ENCODE assay signal across 25 cellular contexts in genomic region chr18:24875761-24876160, GRCh38.
DNase-seq lines count a peak whose midpoint lies in the region; ATAC-seq, FAIRE-seq and TF ChIP-seq lines count a peak whose summit lies in the region.
"Had no signal": no experiment of that assay in that cellular context is flagged by ENCODE, and none has a peak within 500 bp of the region (broad histone marks: within the 10 kb centered on the region; RNA-seq: fewer than 3 reads in every experiment).

No MANE protein-coding gene starts in this region.

- H3K27me3 ChIP-seq in BLaER1 treated with 17β-estradiol and CSF1 and Interleukin-3, amounts not matched to agents 10 nM and 100 nM, result no peaks in the 10 kb centered on the region
- H3K27me3 ChIP-seq in Loucy (ENCODE audit: insufficient read depth, low read length, poor library complexity, severe bottlenecking) (no peaks in the 10 kb centered on the region), gastrocnemius medialis (no peaks in the 10 kb centered on the region), small intestine (ENCODE audit: control insufficient read depth in 2 of 2, insufficient read depth in 2 of 2, low read length in 2 of 2) (peaks cover 0 to 1% of the 10 kb centered on the region in 2 donors)
- H3K27me3 ChIP-seq: SJSA1 had no signal

- no peaks in the 10 kb centered on the region for H3K79me2 ChIP-seq in Loucy (ENCODE audit: insufficient read depth, low read length)

- 0 out of 2 replicates have a peak overlapping the region, but pooled peaks have one; percentile 32 for H2AFZ ChIP-seq in Loucy (ENCODE audit: low read length)

- in situ Hi-C loops in gastrocnemius medialis (cut with MboI; ENCODE audit: low sequenced_read_pairs in 4 of 4), result loop anchor here in 3 of 4 donors (5.0 to 25.0 kb wide), 4 partner anchors 787 to 1022 kb away; no protein-coding TSS in a partner anchor

- 19 to 47% (median 32%) methylated on average over 1 of the region's 1 CpG for WGBS in small intestine, 3 donors

- H3F3A ChIP-seq in Loucy (ENCODE audit: low read depth), result no peaks in the 10 kb centered on the region

- no peak for TF ChIP-seq POLR2A in gastrocnemius medialis (IDR thresholded peaks at IDR 0.05)

- H3K27ac ChIP-seq in BLaER1 treated with 17β-estradiol and CSF1 and Interleukin-3, amounts not matched to agents 10 nM and 100 nM, result no peak overlapping the region
- H3K27ac ChIP-seq in gastrocnemius medialis (no peak overlapping the region), small intestine (ENCODE audit: low read depth in 1 of 2, low read length in 1 of 2) (no peak overlapping the region)
- H3K27ac ChIP-seq: C4-2B, SJSA1 had no signal

- ATAC-seq in left colon (peak; percentile 11), gastrocnemius medialis (no peak), GM21529 (IDR thresholded peaks at IDR 0.05; ENCODE audit: unreplicated experiment) (no peak)
- ATAC-seq: Right ventricle myocardium inferior had no signal

- no peak overlapping the region for H3K4me3 ChIP-seq in BLaER1 treated with 17β-estradiol and CSF1 and Interleukin-3, amounts not matched to agents 10 nM and 100 nM
- H3K4me3 ChIP-seq in Loucy (ENCODE audit: low read length, poor library complexity, severe bottlenecking), result no peak overlapping the region
- no peak overlapping the region for H3K4me3 ChIP-seq in gastrocnemius medialis
- no peak overlapping the region for H3K4me3 ChIP-seq in small intestine (ENCODE audit: low read depth in 1 of 2, low read length in 2 of 2)
- H3K4me3 ChIP-seq: SJSA1 had no signal

- DNase-seq in left colon (no peak), gastrocnemius medialis (no peak), T-helper 9 cell (no peak), small intestine (no peak)
- DNase-seq: Calu3; CD8-positive, alpha-beta memory T cell; DMS153; GDM1; H9; Kasumi-1; MM.1S; NCI-H1092; NCI-H146; NCI-H2029 treated with DMSO at 0.1 percent for 48 hours; NCI-H345; NCI-H524; NCI-H774 had no signal

- no peaks in the 10 kb centered on the region for H3K9me2 ChIP-seq in Loucy (replicated peaks; ENCODE audit: low read depth, low read length)

- H3K4me1 ChIP-seq in BLaER1 treated with 17β-estradiol and CSF1 and Interleukin-3, amounts not matched to agents 10 nM and 100 nM, result peaks cover 0 to 12% (median 8%) of the 10 kb centered on the region in 10 experiments; a peak in 9 of 20 replicates
- peaks cover 5% of the 10 kb centered on the region for H3K4me1 ChIP-seq in Loucy (ENCODE audit: insufficient read depth, low read length, poor library complexity, severe bottlenecking)
- H3K4me1 ChIP-seq in gastrocnemius medialis, result no peaks in the 10 kb centered on the region
- H3K4me1 ChIP-seq in small intestine (ENCODE audit: control insufficient read depth in 2 of 2, insufficient read depth in 1 of 2, low read depth in 1 of 2, low read length in 1 of 2), result no peaks in the 10 kb centered on the region
- H3K4me1 ChIP-seq: SJSA1 had no signal

- H3K36me3 ChIP-seq in BLaER1 treated with 17β-estradiol and CSF1 and Interleukin-3, amounts not matched to agents 10 nM and 100 nM, result no peaks in the 10 kb centered on the region
- no peaks in the 10 kb centered on the region for H3K36me3 ChIP-seq in Loucy (ENCODE audit: insufficient read depth, low read length)
- no peaks in the 10 kb centered on the region for H3K36me3 ChIP-seq in gastrocnemius medialis
- H3K36me3 ChIP-seq in small intestine (ENCODE audit: control insufficient read depth in 2 of 2, insufficient read depth in 2 of 2, low read length in 2 of 2), result no peaks in the 10 kb centered on the region
- H3K36me3 ChIP-seq: SJSA1 had no signal

- intact Hi-C loops in left colon (cut with DNase I, micrococcal nuclease) (loop anchor here in 1 of 2 donors (5.0 kb wide), 1 partner anchor 957 kb away; no protein-coding TSS in a partner anchor), gastrocnemius medialis (cut with DNase I; ENCODE audit: low total_unique reads) (loop anchor here (10.0 kb wide), 2 partner anchors 189 to 479 kb away; partner anchors contain the start of gene ZNF521)

- H3K4me2 ChIP-seq in BLaER1 treated with 17β-estradiol and CSF1 and Interleukin-3, amounts not matched to agents 10 nM and 100 nM, result peak overlapping the region in 7 of 11 experiments; percentile 2 to 26 (median 13); a peak in 6 of 22 replicates
- no peak overlapping the region for H3K4me2 ChIP-seq in Loucy (ENCODE audit: low read depth, low read length, poor library complexity, severe bottlenecking)

- H4K20me1 ChIP-seq in BLaER1 treated with 17β-estradiol and CSF1 and Interleukin-3, amounts not matched to agents 10 nM and 100 nM, result no peaks in the 10 kb centered on the region
- no peaks in the 10 kb centered on the region for H4K20me1 ChIP-seq in Loucy (ENCODE audit: insufficient read depth, low read length, poor library complexity, severe bottlenecking)

- H3K9ac ChIP-seq in BLaER1 treated with 17β-estradiol and CSF1 and Interleukin-3, amounts not matched to agents 10 nM and 100 nM, result no peak overlapping the region
- no peak overlapping the region for H3K9ac ChIP-seq in Loucy (ENCODE audit: low read depth, low read length, poor library complexity, severe bottlenecking)

- H3K9me3 ChIP-seq in BLaER1 treated with 17β-estradiol and CSF1 and Interleukin-3, amounts not matched to agents 10 nM and 100 nM (replicated peaks in 1 of 11), result no peaks in the 10 kb centered on the region
- no peaks in the 10 kb centered on the region for H3K9me3 ChIP-seq in Loucy (ENCODE audit: insufficient read depth, low read depth, low read length)
- no peaks in the 10 kb centered on the region for H3K9me3 ChIP-seq in gastrocnemius medialis
- H3K9me3 ChIP-seq in small intestine (ENCODE audit: control insufficient read depth, low read depth), result no peaks in the 10 kb centered on the region
- H3K9me3 ChIP-seq: SJSA1 had no signal

- no peak for TF ChIP-seq CTCF in Loucy (conservative IDR thresholded peaks at IDR 0.05; ENCODE audit: low read length)
- no peak for TF ChIP-seq CTCF in gastrocnemius medialis (IDR thresholded peaks at IDR 0.05 in 4 of 5, conservative IDR thresholded peaks at IDR 0.05 in 1 of 5)

- no peak for FAIRE-seq in small intestine (lab: Jason Lieb, UNC)
- FAIRE-seq: GM19239, RCC 7860 had no signal
